Comparison of ENCODE assay signal across 1 cellular context in the genomic region with DNA sequence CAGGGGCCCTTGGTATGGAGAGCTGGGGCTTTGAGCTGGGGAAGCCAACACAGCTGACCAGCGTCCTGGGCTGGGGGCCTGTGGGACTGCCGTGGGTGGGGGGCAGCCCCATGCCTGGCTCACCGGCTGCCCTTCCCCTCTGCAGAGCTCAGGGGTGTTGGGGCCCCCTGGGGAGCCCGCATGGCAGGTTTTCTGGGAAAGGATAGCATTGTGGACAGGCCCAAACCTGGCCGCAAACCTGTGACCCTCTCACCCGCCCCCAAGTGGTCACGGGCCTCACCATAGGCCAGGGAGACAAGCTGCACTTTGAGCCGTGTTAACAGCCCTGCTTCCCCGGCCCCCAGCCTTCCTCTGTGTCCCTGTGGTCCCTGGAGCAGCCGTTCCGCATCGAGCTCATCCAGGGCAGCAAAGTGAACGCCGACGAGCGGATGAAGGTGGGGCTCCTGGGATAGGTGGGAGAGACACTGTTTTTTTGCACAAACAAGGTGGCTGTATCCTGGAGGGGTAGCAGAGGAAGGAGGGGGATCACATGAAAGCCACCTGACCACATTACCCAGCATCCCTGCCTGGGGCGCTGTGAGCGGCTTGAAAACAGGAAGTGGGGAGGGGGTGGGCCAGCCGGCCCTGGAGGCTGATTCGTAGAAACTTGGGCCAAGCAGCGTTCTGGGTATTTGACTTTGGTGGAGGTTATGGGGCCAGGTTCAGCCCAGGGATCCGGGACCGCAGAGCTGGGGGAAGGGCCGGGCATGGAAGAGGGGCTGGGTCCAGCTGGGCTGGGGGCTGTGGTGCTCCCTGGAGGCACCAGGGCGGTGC.
TF ChIP-seq lines count a peak whose summit lies in the region.

No MANE protein-coding gene starts in this region.

TF ChIP-seq in K562, 482 proteins besides CTCF, POLR2A, EP300 and RAD21 (continued from another document and continues in another):
- TF ChIP-seq SMC3 (conservative IDR thresholded peaks at IDR 0.05; ENCODE audit: insufficient read depth, low read depth, low read length) = no peak
- 0 out of 2 replicates have a peak, but pooled peaks have one; percentile 37 for TF ChIP-seq POLR2AphosphoS2 (IDR thresholded peaks at IDR 0.05; ENCODE audit: low read length)
- TF ChIP-seq, protein P1, sequence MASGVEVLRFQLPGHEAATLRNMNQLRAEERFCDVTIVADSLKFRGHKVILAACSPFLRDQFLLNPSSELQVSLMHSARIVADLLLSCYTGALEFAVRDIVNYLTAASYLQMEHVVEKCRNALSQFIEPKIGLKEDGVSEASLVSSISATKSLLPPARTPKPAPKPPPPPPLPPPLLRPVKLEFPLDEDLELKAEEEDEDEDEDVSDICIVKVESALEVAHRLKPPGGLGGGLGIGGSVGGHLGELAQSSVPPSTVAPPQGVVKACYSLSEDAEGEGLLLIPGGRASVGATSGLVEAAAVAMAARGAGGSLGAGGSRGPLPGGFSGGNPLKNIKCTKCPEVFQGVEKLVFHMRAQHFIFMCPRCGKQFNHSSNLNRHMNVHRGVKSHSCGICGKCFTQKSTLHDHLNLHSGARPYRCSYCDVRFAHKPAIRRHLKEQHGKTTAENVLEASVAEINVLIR (CRISPR knock-in tag; IDR thresholded peaks at IDR 0.05) = peak; percentile 14; the same call in 1 of the 2 replicates
- no peak for TF ChIP-seq THRAP3 (IDR thresholded peaks at IDR 0.05; ENCODE audit: borderline replicate concordance)
- TF ChIP-seq ZSCAN29 (IDR thresholded peaks at IDR 0.05) = no peak
- peak; percentile 79 for TF ChIP-seq SMAD4 (CRISPR knock-in tag; conservative IDR thresholded peaks at IDR 0.05)
- TF ChIP-seq MEF2D (tag; conservative IDR thresholded peaks at IDR 0.05; ENCODE audit: low read depth) = no peak
- no peak for TF ChIP-seq MECOM (CRISPR knock-in tag; IDR thresholded peaks at IDR 0.05)
- TF ChIP-seq NFIC (IDR thresholded peaks at IDR 0.05) = peak; percentile 37; the same call in 1 of the 2 replicates
- TF ChIP-seq MEIS2 (IDR thresholded peaks at IDR 0.05; ENCODE audit: partially characterized antibody) = no peak
- peak; percentile 34; the same call in 1 of the 2 replicates for TF ChIP-seq TAF7 (tag; IDR thresholded peaks at IDR 0.05)
- no peak for TF ChIP-seq IRF2 (CRISPR knock-in tag; IDR thresholded peaks at IDR 0.05)
- TF ChIP-seq ZNF431 (CRISPR knock-in tag; IDR thresholded peaks at IDR 0.05) = peak; percentile 28; the same call in 1 of the 2 replicates
- TF ChIP-seq, protein P2, sequence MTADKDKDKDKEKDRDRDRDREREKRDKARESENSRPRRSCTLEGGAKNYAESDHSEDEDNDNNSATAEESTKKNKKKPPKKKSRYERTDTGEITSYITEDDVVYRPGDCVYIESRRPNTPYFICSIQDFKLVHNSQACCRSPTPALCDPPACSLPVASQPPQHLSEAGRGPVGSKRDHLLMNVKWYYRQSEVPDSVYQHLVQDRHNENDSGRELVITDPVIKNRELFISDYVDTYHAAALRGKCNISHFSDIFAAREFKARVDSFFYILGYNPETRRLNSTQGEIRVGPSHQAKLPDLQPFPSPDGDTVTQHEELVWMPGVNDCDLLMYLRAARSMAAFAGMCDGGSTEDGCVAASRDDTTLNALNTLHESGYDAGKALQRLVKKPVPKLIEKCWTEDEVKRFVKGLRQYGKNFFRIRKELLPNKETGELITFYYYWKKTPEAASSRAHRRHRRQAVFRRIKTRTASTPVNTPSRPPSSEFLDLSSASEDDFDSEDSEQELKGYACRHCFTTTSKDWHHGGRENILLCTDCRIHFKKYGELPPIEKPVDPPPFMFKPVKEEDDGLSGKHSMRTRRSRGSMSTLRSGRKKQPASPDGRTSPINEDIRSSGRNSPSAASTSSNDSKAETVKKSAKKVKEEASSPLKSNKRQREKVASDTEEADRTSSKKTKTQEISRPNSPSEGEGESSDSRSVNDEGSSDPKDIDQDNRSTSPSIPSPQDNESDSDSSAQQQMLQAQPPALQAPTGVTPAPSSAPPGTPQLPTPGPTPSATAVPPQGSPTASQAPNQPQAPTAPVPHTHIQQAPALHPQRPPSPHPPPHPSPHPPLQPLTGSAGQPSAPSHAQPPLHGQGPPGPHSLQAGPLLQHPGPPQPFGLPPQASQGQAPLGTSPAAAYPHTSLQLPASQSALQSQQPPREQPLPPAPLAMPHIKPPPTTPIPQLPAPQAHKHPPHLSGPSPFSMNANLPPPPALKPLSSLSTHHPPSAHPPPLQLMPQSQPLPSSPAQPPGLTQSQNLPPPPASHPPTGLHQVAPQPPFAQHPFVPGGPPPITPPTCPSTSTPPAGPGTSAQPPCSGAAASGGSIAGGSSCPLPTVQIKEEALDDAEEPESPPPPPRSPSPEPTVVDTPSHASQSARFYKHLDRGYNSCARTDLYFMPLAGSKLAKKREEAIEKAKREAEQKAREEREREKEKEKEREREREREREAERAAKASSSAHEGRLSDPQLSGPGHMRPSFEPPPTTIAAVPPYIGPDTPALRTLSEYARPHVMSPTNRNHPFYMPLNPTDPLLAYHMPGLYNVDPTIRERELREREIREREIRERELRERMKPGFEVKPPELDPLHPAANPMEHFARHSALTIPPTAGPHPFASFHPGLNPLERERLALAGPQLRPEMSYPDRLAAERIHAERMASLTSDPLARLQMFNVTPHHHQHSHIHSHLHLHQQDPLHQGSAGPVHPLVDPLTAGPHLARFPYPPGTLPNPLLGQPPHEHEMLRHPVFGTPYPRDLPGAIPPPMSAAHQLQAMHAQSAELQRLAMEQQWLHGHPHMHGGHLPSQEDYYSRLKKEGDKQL (CRISPR knock-in tag; IDR thresholded peaks at IDR 0.05; ENCODE audit: borderline replicate concordance) = no peak
- TF ChIP-seq MAZ (CRISPR knock-in tag; conservative IDR thresholded peaks at IDR 0.05 in 1 of 2, IDR thresholded peaks at IDR 0.05 in 1 of 2) = peak; percentile 71 to 92
- 0 out of 4 replicates have a peak, but pooled peaks of 1 of the 2 experiments have one; percentile 23 for TF ChIP-seq ETV6 (IDR thresholded peaks at IDR 0.05; ENCODE audit: borderline replicate concordance in 1 of 2, low read depth in 2 of 2, low read length in 1 of 2)
- TF ChIP-seq ETV6 (CRISPR knock-in tag; IDR thresholded peaks at IDR 0.05; ENCODE audit: borderline replicate concordance) = no peak
- TF ChIP-seq, protein P3, sequence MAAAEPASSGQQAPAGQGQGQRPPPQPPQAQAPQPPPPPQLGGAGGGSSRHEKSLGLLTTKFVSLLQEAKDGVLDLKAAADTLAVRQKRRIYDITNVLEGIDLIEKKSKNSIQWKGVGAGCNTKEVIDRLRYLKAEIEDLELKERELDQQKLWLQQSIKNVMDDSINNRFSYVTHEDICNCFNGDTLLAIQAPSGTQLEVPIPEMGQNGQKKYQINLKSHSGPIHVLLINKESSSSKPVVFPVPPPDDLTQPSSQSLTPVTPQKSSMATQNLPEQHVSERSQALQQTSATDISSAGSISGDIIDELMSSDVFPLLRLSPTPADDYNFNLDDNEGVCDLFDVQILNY (CRISPR knock-in tag; IDR thresholded peaks at IDR 0.05) = peak; percentile 55; the same call in 1 of the 2 replicates
- TF ChIP-seq ZNF347 (CRISPR knock-in tag; IDR thresholded peaks at IDR 0.05; ENCODE audit: low read depth) = no peak; the same call in 1 of the 2 replicates
- no peak for TF ChIP-seq IFI16 (CRISPR knock-in tag; IDR thresholded peaks at IDR 0.05)
- TF ChIP-seq, protein P4, sequence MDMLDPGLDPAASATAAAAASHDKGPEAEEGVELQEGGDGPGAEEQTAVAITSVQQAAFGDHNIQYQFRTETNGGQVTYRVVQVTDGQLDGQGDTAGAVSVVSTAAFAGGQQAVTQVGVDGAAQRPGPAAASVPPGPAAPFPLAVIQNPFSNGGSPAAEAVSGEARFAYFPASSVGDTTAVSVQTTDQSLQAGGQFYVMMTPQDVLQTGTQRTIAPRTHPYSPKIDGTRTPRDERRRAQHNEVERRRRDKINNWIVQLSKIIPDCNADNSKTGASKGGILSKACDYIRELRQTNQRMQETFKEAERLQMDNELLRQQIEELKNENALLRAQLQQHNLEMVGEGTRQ (CRISPR knock-in tag; IDR thresholded peaks at IDR 0.05) = peak; percentile 88
- TF ChIP-seq HSF4 (CRISPR knock-in tag; IDR thresholded peaks at IDR 0.05; ENCODE audit: borderline replicate concordance) = no peak; the same call in 1 of the 2 replicates
- TF ChIP-seq, protein P5, sequence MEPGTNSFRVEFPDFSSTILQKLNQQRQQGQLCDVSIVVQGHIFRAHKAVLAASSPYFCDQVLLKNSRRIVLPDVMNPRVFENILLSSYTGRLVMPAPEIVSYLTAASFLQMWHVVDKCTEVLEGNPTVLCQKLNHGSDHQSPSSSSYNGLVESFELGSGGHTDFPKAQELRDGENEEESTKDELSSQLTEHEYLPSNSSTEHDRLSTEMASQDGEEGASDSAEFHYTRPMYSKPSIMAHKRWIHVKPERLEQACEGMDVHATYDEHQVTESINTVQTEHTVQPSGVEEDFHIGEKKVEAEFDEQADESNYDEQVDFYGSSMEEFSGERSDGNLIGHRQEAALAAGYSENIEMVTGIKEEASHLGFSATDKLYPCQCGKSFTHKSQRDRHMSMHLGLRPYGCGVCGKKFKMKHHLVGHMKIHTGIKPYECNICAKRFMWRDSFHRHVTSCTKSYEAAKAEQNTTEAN (CRISPR knock-in tag; IDR thresholded peaks at IDR 0.05) = no peak
- no peak for TF ChIP-seq ZNF717 (CRISPR knock-in tag; IDR thresholded peaks at IDR 0.05)
- TF ChIP-seq HMG20A (CRISPR knock-in tag; conservative IDR thresholded peaks at IDR 0.05) = no peak
- no peak for TF ChIP-seq MCM7 (IDR thresholded peaks at IDR 0.05)
- peak; percentile 94 for TF ChIP-seq PHF20 (IDR thresholded peaks at IDR 0.05; ENCODE audit: partially characterized antibody)
- TF ChIP-seq OTX1 (CRISPR knock-in tag; IDR thresholded peaks at IDR 0.05) = peak; percentile 56
- peak; percentile 25; the same call in 1 of the 2 replicates for TF ChIP-seq PYGO2 (tag; IDR thresholded peaks at IDR 0.05)
- TF ChIP-seq CBX2 (IDR thresholded peaks at IDR 0.05; ENCODE audit: insufficient read depth, low read length, poor library complexity, severe bottlenecking) = no peak
- TF ChIP-seq, protein P6, sequence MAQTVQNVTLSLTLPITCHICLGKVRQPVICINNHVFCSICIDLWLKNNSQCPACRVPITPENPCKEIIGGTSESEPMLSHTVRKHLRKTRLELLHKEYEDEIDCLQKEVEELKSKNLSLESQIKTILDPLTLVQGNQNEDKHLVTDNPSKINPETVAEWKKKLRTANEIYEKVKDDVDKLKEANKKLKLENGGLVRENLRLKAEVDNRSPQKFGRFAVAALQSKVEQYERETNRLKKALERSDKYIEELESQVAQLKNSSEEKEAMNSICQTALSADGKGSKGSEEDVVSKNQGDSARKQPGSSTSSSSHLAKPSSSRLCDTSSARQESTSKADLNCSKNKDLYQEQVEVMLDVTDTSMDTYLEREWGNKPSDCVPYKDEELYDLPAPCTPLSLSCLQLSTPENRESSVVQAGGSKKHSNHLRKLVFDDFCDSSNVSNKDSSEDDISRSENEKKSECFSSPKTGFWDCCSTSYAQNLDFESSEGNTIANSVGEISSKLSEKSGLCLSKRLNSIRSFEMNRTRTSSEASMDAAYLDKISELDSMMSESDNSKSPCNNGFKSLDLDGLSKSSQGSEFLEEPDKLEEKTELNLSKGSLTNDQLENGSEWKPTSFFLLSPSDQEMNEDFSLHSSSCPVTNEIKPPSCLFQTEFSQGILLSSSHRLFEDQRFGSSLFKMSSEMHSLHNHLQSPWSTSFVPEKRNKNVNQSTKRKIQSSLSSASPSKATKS (CRISPR knock-in tag; IDR thresholded peaks at IDR 0.05) = no peak
- TF ChIP-seq, protein P7, sequence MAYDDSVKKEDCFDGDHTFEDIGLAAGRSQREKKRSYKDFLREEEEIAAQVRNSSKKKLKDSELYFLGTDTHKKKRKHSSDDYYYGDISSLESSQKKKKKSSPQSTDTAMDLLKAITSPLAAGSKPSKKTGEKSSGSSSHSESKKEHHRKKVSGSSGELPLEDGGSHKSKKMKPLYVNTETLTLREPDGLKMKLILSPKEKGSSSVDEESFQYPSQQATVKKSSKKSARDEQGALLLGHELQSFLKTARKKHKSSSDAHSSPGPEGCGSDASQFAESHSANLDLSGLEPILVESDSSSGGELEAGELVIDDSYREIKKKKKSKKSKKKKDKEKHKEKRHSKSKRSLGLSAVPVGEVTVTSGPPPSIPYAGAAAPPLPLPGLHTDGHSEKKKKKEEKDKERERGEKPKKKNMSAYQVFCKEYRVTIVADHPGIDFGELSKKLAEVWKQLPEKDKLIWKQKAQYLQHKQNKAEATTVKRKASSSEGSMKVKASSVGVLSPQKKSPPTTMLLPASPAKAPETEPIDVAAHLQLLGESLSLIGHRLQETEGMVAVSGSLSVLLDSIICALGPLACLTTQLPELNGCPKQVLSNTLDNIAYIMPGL (CRISPR knock-in tag; IDR thresholded peaks at IDR 0.05) = no peak; the same call in 1 of the 2 replicates
- TF ChIP-seq TRIM28 (IDR thresholded peaks at IDR 0.05) = peak; percentile 63; the same call in 1 of the 2 replicates
